28 cellular contexts compared by ENCODE assay signal in the genomic region with DNA sequence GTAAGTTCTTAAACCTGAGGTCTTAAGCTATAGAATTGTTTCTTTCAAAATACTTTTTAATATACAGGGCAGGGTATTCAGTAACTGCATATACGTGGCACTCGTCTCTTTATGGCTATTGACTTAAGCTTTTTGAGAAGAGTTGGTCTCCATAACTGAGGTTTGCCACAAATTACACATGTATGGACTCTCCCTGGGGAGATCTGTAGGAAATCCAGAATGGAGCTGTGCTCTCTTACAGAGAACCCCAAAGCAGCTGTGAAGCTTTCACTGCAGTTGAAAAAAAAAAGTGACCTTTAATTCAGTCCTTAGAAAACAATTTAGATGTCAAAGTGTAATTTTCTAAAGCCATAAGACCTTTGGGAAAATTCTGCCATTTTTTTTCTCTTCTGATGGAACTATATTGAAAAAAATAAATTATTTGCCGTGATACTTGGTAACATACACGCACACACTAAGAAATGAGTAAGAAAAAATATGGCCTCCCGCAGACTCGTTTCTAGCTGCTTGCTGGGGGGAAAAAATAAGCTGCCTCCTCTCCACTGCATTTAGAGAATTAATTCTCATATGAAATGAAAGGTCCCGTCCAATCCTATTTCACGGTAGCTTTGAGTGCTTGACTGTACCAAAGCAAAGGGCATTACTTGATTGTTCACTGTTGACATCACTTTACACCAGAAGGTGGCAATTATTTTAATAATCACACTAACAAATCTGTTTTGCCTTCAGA.
A peak's percentile ranks its signal among the peaks of the same experiment; 100 is the strongest.
DNase-seq lines count a peak whose midpoint lies in the region; ATAC-seq and TF ChIP-seq lines count a peak whose summit lies in the region.
"Had no signal": no experiment of that assay in that cellular context is flagged by ENCODE, and none has a peak within 500 bp of the region (broad histone marks: within the 10 kb centered on the region; RNA-seq: fewer than 3 reads in every experiment).

No MANE protein-coding gene starts in this region.

- WGBS in endodermal cell (ENCODE audit: insufficient coverage in 1 of 2, insufficient read length in 1 of 2), 2 experiments = 73 to 81% methylated on average over 6 to 8 of the region's 8 CpGs
- WGBS in upper lobe of left lung, 2 donors = 83 to 92% methylated on average over 8 of the region's 8 CpGs

- H3K36me3 ChIP-seq in H7 (replicated peaks; ENCODE audit: control insufficient read depth, insufficient read depth, low read length) (peaks cover 1% of the 10 kb centered on the region), endodermal cell (ENCODE audit: control insufficient read depth, insufficient read depth, low read length) (no peaks in the 10 kb centered on the region), upper lobe of left lung (no peaks in the 10 kb centered on the region)
- H3K36me3 ChIP-seq: esophagus muscularis mucosa, HAP-1, ovary, tibial artery had no signal

- H3K9me3 Mint-ChIP-seq in endodermal cell (no peaks in the 10 kb centered on the region), osteocyte (ENCODE audit: unreplicated experiment) (peaks cover 10% of the 10 kb centered on the region)
- peaks cover 0 to 3% (median 0%) of the 10 kb centered on the region in 9 donors for H3K9me3 Mint-ChIP-seq in naive thymus-derived CD8-positive, alpha-beta T cell
- H3K9me3 Mint-ChIP-seq: activated CD8-positive, alpha-beta T cell treated with anti-CD3 and anti-CD28 coated beads for 36 hours; T-helper 1 cell treated with Interleukin-12 subunit alpha and Interleukin-12 subunit beta and Interleukin-4 antibody, amounts not matched to agents 30 μg/mL and 1 μg/mL, for 36 hours had no signal

- H3K4me3 ChIP-seq in H7 (ENCODE audit: insufficient read depth, low read depth, low read length) = peak overlapping the region; percentile 27
- peak overlapping the region; percentile 21 for H3K4me3 ChIP-seq in endodermal cell (ENCODE audit: low read length)
- no peak overlapping the region for H3K4me3 ChIP-seq in upper lobe of left lung
- H3K4me3 ChIP-seq: esophagus muscularis mucosa, HAP-1, ovary, tibial artery had no signal

- no peak overlapping the region for H3K27ac Mint-ChIP-seq in endodermal cell
- H3K27ac Mint-ChIP-seq in osteocyte (ENCODE audit: unreplicated experiment) = peak overlapping the region; percentile 89
- no peak overlapping the region for H3K27ac Mint-ChIP-seq in naive thymus-derived CD8-positive, alpha-beta T cell
- H3K27ac Mint-ChIP-seq: activated CD8-positive, alpha-beta T cell treated with anti-CD3 and anti-CD28 coated beads for 36 hours; activated naive CD8-positive, alpha-beta T cell; naive B cell; T-helper 1 cell treated with Interleukin-12 subunit alpha and Interleukin-12 subunit beta and Interleukin-4 antibody, amounts not matched to agents 30 μg/mL and 1 μg/mL, for 36 hours had no signal

- peak overlapping the region; percentile 97 for H3K27ac ChIP-seq in endodermal cell (ENCODE audit: low read depth, low read length)
- H3K27ac ChIP-seq in upper lobe of left lung = no peak overlapping the region
- H3K27ac ChIP-seq: esophagus muscularis mucosa, ovary, RWPE1, tibial artery had no signal

- H3K9me3 ChIP-seq in endodermal cell (ENCODE audit: control insufficient read depth, low read length) = no peaks in the 10 kb centered on the region
- no peaks in the 10 kb centered on the region for H3K9me3 ChIP-seq in upper lobe of left lung
- H3K9me3 ChIP-seq: esophagus muscularis mucosa, HAP-1, ovary, SK-N-SH, tibial artery had no signal

- no peak for TF ChIP-seq POLR2A in upper lobe of left lung (IDR thresholded peaks at IDR 0.05)

- H3K27me3 ChIP-seq in H7 (ENCODE audit: control insufficient read depth, insufficient read depth, low read length) = no peaks in the 10 kb centered on the region
- H3K27me3 ChIP-seq in endodermal cell (ENCODE audit: control insufficient read depth, insufficient read depth, low read length, poor library complexity, severe bottlenecking) = no peaks in the 10 kb centered on the region
- H3K27me3 ChIP-seq in upper lobe of left lung = no peaks in the 10 kb centered on the region
- H3K27me3 ChIP-seq: esophagus muscularis mucosa, foreskin keratinocyte, ovary, tibial artery had no signal

- DNase-seq in H7 (no peak), NCI-H2227 (lab: John Stamatoyannopoulos, UW; ENCODE audit: unreplicated experiment) (peak; percentile 6), endodermal cell (no peak), osteocyte (ENCODE audit: extremely low spot score, unreplicated experiment) (no peak), upper lobe of left lung (no peak), left lobe of liver (ENCODE audit: low spot score) (no peak)
- DNase-seq in naive thymus-derived CD8-positive, alpha-beta T cell = no peak
- DNase-seq: activated CD4-positive, alpha-beta T cell treated with anti-CD3 and anti-CD28 coated beads for 1 hour; activated CD8-positive, alpha-beta T cell treated with anti-CD3 and anti-CD28 coated beads for 36 hours; anterior cingulate cortex; caudate nucleus; DMS153; foreskin keratinocyte; KBM-7; MM.1S; naive B cell; NCI-H146; NCI-H82; ovary; SK-N-SH; stimulated activated CD4-positive, alpha-beta T cell treated with anti-CD3 and anti-CD28 coated beads, Interleukin-2, amount 100 ng/mL, for 24 hours; tibial artery had no signal

- TF ChIP-seq CTCF in endodermal cell (conservative IDR thresholded peaks at IDR 0.05) = no peak
- TF ChIP-seq CTCF in osteocyte (IDR thresholded peaks at IDR 0.05) = no peak
- TF ChIP-seq CTCF in upper lobe of left lung (IDR thresholded peaks at IDR 0.05) = no peak

- H3K9ac ChIP-seq in endodermal cell (ENCODE audit: extremely low read depth, low read length, poor library complexity, severe bottlenecking) = no peak overlapping the region
- H3K9ac ChIP-seq: SK-N-SH had no signal

- H3K36me3 Mint-ChIP-seq in endodermal cell (ENCODE audit: low read depth) = no peaks in the 10 kb centered on the region
- peaks cover 15% of the 10 kb centered on the region for H3K36me3 Mint-ChIP-seq in osteocyte (ENCODE audit: unreplicated experiment)
- H3K36me3 Mint-ChIP-seq in naive thymus-derived CD8-positive, alpha-beta T cell = no peaks in the 10 kb centered on the region
- H3K36me3 Mint-ChIP-seq: activated naive CD8-positive, alpha-beta T cell; naive B cell had no signal

- H3K4me1 Mint-ChIP-seq in endodermal cell = peaks cover 10% of the 10 kb centered on the region
- H3K4me1 Mint-ChIP-seq in osteocyte (ENCODE audit: unreplicated experiment) = peaks cover 54% of the 10 kb centered on the region
- no peaks in the 10 kb centered on the region for H3K4me1 Mint-ChIP-seq in naive thymus-derived CD8-positive, alpha-beta T cell
- H3K4me1 Mint-ChIP-seq: naive B cell had no signal

- TF ChIP-seq EP300 in upper lobe of left lung (IDR thresholded peaks at IDR 0.05) = no peak

- no peaks in the 10 kb centered on the region for H3K27me3 Mint-ChIP-seq in endodermal cell (ENCODE audit: insufficient read depth)
- no peaks in the 10 kb centered on the region for H3K27me3 Mint-ChIP-seq in osteocyte (ENCODE audit: unreplicated experiment)
- peaks cover 0 to 4% (median 0%) of the 10 kb centered on the region in 5 donors for H3K27me3 Mint-ChIP-seq in naive thymus-derived CD8-positive, alpha-beta T cell
- H3K27me3 Mint-ChIP-seq: activated CD8-positive, alpha-beta T cell treated with anti-CD3 and anti-CD28 coated beads for 36 hours; activated naive CD8-positive, alpha-beta T cell; naive B cell had no signal

- H3K4me3 Mint-ChIP-seq in endodermal cell = no peak overlapping the region
- H3K4me3 Mint-ChIP-seq in osteocyte (ENCODE audit: unreplicated experiment) = peak overlapping the region; percentile 58
- no peak overlapping the region for H3K4me3 Mint-ChIP-seq in naive thymus-derived CD8-positive, alpha-beta T cell
- H3K4me3 Mint-ChIP-seq: activated CD8-positive, alpha-beta T cell treated with anti-CD3 and anti-CD28 coated beads for 36 hours; activated naive CD8-positive, alpha-beta T cell; naive B cell; T-helper 1 cell treated with Interleukin-12 subunit alpha and Interleukin-12 subunit beta and Interleukin-4 antibody, amounts not matched to agents 30 μg/mL and 1 μg/mL, for 36 hours had no signal

- ATAC-seq in upper lobe of left lung (ENCODE audit: low FRiP score in 2 of 2) = no peak
- no peak for ATAC-seq in GM18519 (IDR thresholded peaks at IDR 0.05; ENCODE audit: low FRiP score, unreplicated experiment)
- no peak for ATAC-seq in left lobe of liver
- no peak for ATAC-seq in naive thymus-derived CD8-positive, alpha-beta T cell
- ATAC-seq: activated CD8-positive, alpha-beta T cell treated with anti-CD3 and anti-CD28 coated beads for 36 hours; foreskin keratinocyte had no signal

- no peaks in the 10 kb centered on the region for H3K4me1 ChIP-seq in endodermal cell (ENCODE audit: control insufficient read depth, insufficient read depth, low read length)
- H3K4me1 ChIP-seq in upper lobe of left lung = no peaks in the 10 kb centered on the region
- H3K4me1 ChIP-seq: esophagus muscularis mucosa, foreskin keratinocyte, tibial artery had no signal

- POLR2A ChIA-PET in naive thymus-derived CD8-positive, alpha-beta T cell (lab: Charles Lee) = no interaction called here

Comparison
In these comparisons a context has a peak if more than half of its experiments do, and no peak if none do; other contexts are left out.
1. H3K4me3 ChIP-seq: peak in H7 (single experiment) and endodermal cell (single experiment); none in upper lobe of left lung (0 of 4).